1 cellular context compared by ENCODE assay signal in genomic region chr14:63045612-63046320, GRCh38.
TF ChIP-seq lines count a peak whose summit lies in the region.

No MANE protein-coding gene starts in this region.

TF ChIP-seq in WTC11, 78 proteins besides CTCF, POLR2A, EP300 and RAD21 (continued from another document and continues in another):
- TF ChIP-seq, protein P1, sequence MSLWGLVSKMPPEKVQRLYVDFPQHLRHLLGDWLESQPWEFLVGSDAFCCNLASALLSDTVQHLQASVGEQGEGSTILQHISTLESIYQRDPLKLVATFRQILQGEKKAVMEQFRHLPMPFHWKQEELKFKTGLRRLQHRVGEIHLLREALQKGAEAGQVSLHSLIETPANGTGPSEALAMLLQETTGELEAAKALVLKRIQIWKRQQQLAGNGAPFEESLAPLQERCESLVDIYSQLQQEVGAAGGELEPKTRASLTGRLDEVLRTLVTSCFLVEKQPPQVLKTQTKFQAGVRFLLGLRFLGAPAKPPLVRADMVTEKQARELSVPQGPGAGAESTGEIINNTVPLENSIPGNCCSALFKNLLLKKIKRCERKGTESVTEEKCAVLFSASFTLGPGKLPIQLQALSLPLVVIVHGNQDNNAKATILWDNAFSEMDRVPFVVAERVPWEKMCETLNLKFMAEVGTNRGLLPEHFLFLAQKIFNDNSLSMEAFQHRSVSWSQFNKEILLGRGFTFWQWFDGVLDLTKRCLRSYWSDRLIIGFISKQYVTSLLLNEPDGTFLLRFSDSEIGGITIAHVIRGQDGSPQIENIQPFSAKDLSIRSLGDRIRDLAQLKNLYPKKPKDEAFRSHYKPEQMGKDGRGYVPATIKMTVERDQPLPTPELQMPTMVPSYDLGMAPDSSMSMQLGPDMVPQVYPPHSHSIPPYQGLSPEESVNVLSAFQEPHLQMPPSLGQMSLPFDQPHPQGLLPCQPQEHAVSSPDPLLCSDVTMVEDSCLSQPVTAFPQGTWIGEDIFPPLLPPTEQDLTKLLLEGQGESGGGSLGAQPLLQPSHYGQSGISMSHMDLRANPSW (CRISPR knock-in tag; conservative IDR thresholded peaks at IDR 0.05; ENCODE audit: low read depth) = no peak
- no peak for TF ChIP-seq JUN (CRISPR knock-in tag; IDR thresholded peaks at IDR 0.05)
- no peak; the same call in 1 of the 2 replicates for TF ChIP-seq ZNF423 (CRISPR knock-in tag; IDR thresholded peaks at IDR 0.05)
- no peak for TF ChIP-seq ATF6 (CRISPR knock-in tag; IDR thresholded peaks at IDR 0.05)
- no peak for TF ChIP-seq ZNF512 (CRISPR knock-in tag; IDR thresholded peaks at IDR 0.05; ENCODE audit: borderline replicate concordance)
- peak; percentile 49; the same call in 1 of the 2 replicates for TF ChIP-seq SP1 (CRISPR knock-in tag; conservative IDR thresholded peaks at IDR 0.05)
- TF ChIP-seq ZSCAN18 (CRISPR knock-in tag; IDR thresholded peaks at IDR 0.05) = no peak
- TF ChIP-seq TEAD1 (CRISPR knock-in tag; IDR thresholded peaks at IDR 0.05) = no peak
- 0 out of 2 replicates have a peak, but pooled peaks have one; percentile 39 for TF ChIP-seq MYBL2 (CRISPR knock-in tag; IDR thresholded peaks at IDR 0.05)
- no peak for TF ChIP-seq TP53 (CRISPR knock-in tag; IDR thresholded peaks at IDR 0.05)
- TF ChIP-seq ZNF671 (CRISPR knock-in tag; IDR thresholded peaks at IDR 0.05) = no peak
- TF ChIP-seq USF2 (CRISPR knock-in tag; IDR thresholded peaks at IDR 0.05) = 0 out of 2 replicates have a peak, but pooled peaks have one; percentile 22
- TF ChIP-seq NFE2L1 (CRISPR knock-in tag; IDR thresholded peaks at IDR 0.05) = peak; percentile 19; the same call in 1 of the 2 replicates
- TF ChIP-seq ZBTB43 (CRISPR knock-in tag; IDR thresholded peaks at IDR 0.05) = no peak
- TF ChIP-seq MXD4 (CRISPR knock-in tag; IDR thresholded peaks at IDR 0.05; ENCODE audit: borderline replicate concordance) = no peak
- no peak for TF ChIP-seq GTF2I (CRISPR knock-in tag; conservative IDR thresholded peaks at IDR 0.05)
- TF ChIP-seq ZNF219 (CRISPR knock-in tag; IDR thresholded peaks at IDR 0.05; ENCODE audit: borderline replicate concordance) = no peak
- TF ChIP-seq, protein P2, sequence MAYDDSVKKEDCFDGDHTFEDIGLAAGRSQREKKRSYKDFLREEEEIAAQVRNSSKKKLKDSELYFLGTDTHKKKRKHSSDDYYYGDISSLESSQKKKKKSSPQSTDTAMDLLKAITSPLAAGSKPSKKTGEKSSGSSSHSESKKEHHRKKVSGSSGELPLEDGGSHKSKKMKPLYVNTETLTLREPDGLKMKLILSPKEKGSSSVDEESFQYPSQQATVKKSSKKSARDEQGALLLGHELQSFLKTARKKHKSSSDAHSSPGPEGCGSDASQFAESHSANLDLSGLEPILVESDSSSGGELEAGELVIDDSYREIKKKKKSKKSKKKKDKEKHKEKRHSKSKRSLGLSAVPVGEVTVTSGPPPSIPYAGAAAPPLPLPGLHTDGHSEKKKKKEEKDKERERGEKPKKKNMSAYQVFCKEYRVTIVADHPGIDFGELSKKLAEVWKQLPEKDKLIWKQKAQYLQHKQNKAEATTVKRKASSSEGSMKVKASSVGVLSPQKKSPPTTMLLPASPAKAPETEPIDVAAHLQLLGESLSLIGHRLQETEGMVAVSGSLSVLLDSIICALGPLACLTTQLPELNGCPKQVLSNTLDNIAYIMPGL (CRISPR knock-in tag; IDR thresholded peaks at IDR 0.05) = peak; percentile 92; the same call in 1 of the 2 replicates
- TF ChIP-seq PRRX2 (CRISPR knock-in tag; IDR thresholded peaks at IDR 0.05) = no peak
- peak; percentile 77; the same call in 1 of the 2 replicates for TF ChIP-seq FOXP1 (CRISPR knock-in tag; IDR thresholded peaks at IDR 0.05; ENCODE audit: borderline replicate concordance)
- no peak for TF ChIP-seq RORB (CRISPR knock-in tag; IDR thresholded peaks at IDR 0.05)
- TF ChIP-seq, protein P3, sequence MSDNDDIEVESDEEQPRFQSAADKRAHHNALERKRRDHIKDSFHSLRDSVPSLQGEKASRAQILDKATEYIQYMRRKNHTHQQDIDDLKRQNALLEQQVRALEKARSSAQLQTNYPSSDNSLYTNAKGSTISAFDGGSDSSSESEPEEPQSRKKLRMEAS (CRISPR knock-in tag; IDR thresholded peaks at IDR 0.05) = peak; percentile 54
- peak; percentile 69; the same call in 1 of the 2 replicates for TF ChIP-seq FOXK1 (CRISPR knock-in tag; IDR thresholded peaks at IDR 0.05)
- TF ChIP-seq ARID4B (CRISPR knock-in tag; IDR thresholded peaks at IDR 0.05; ENCODE audit: borderline replicate concordance) = peak; percentile 22; the same call in 1 of the 2 replicates
- no peak for TF ChIP-seq NR1H2 (CRISPR knock-in tag; IDR thresholded peaks at IDR 0.05)
- TF ChIP-seq, protein P4, sequence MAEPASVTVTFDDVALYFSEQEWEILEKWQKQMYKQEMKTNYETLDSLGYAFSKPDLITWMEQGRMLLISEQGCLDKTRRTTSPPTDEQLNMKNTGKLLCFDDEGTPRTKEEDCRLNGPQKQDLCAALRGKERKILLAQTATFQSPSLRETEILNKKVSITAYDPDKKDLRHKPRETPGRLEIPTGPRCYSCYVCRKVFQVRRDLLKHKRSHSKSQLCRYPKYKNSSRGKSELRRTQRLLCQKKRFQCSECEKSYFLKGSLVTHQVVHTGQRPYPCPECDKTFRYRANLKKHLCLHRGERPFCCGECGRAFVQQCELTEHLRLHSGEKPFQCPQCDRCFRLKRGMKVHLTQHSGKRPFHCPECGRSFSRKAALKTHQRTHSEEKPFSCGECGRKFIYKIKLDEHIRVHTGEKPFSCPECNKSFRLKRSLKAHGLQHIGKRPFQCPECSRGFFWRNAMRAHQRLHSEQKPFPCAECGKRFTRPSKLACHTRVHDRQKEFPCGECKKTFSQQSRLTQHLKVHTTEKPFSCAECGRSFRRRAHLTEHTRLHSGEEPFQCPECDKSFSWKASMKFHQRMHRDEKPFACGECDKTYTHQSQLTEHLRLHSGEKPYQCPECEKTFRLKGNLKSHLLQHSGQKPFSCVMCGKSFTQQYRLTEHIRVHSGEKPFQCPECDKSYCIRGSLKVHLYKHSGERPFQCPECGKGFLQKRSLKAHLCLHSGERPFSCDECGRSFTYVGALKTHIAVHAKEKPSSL (CRISPR knock-in tag; conservative IDR thresholded peaks at IDR 0.05) = no peak
- TF ChIP-seq, protein P5, sequence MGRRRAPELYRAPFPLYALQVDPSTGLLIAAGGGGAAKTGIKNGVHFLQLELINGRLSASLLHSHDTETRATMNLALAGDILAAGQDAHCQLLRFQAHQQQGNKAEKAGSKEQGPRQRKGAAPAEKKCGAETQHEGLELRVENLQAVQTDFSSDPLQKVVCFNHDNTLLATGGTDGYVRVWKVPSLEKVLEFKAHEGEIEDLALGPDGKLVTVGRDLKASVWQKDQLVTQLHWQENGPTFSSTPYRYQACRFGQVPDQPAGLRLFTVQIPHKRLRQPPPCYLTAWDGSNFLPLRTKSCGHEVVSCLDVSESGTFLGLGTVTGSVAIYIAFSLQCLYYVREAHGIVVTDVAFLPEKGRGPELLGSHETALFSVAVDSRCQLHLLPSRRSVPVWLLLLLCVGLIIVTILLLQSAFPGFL (CRISPR knock-in tag; IDR thresholded peaks at IDR 0.05; ENCODE audit: borderline replicate concordance) = no peak
- TF ChIP-seq, protein P6, sequence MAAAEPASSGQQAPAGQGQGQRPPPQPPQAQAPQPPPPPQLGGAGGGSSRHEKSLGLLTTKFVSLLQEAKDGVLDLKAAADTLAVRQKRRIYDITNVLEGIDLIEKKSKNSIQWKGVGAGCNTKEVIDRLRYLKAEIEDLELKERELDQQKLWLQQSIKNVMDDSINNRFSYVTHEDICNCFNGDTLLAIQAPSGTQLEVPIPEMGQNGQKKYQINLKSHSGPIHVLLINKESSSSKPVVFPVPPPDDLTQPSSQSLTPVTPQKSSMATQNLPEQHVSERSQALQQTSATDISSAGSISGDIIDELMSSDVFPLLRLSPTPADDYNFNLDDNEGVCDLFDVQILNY (CRISPR knock-in tag; IDR thresholded peaks at IDR 0.05) = peak; percentile 56; the same call in 1 of the 2 replicates
